1 cellular context compared by ENCODE assay signal in genomic region chr7:117164578-117164977, GRCh38.
A peak's percentile ranks its signal among the peaks of the same experiment; 100 is the strongest.
TF ChIP-seq lines count a peak whose summit lies in the region.

No MANE protein-coding gene starts in this region.

TF ChIP-seq in IMR-90, 13 proteins besides CTCF, POLR2A, EP300 and RAD21:
- TF ChIP-seq ELK1 (IDR thresholded peaks at IDR 0.05; ENCODE audit: borderline replicate concordance, low read depth, low read length): no peak
- no peak for TF ChIP-seq USF2 (IDR thresholded peaks at IDR 0.05; ENCODE audit: low read depth, low read length)
- peak; percentile 56; the same call in 1 of the 2 replicates for TF ChIP-seq CEBPB (IDR thresholded peaks at IDR 0.05; ENCODE audit: low read depth, low read length)
- no peak for TF ChIP-seq MAZ (IDR thresholded peaks at IDR 0.05; ENCODE audit: borderline replicate concordance, low read depth, low read length)
- no peak for TF ChIP-seq MAFK (IDR thresholded peaks at IDR 0.05; ENCODE audit: low read depth, low read length)
- no peak for TF ChIP-seq RFX5 (IDR thresholded peaks at IDR 0.05; ENCODE audit: low read depth, low read length)
- no peak for TF ChIP-seq MXI1 (IDR thresholded peaks at IDR 0.05; ENCODE audit: borderline replicate concordance, low read depth, low read length)
